1 cellular context compared by ENCODE assay signal in genomic region chr17:62178579-62178978, GRCh38.
TF ChIP-seq lines count a peak whose summit lies in the region.

No MANE protein-coding gene starts in this region.

TF ChIP-seq in K562, 482 proteins besides CTCF, POLR2A, EP300 and RAD21 (continued from another document):
- peak; percentile 31; the same call in 1 of the 2 replicates for TF ChIP-seq ZNF592 (IDR thresholded peaks at IDR 0.05)
TF ChIP-seq in K562: peak in this region for 9.
